ENCODE assay signal across 8 cellular contexts in genomic region chr19:9836021-9836420, GRCh38. TPM values are rescaled to one million over a fixed set of nuclear protein-coding genes. Genes with fewer than 3 reads are reported as not detected.
A peak's percentile ranks its signal among the peaks of the same experiment; 100 is the strongest.
DNase-seq lines count a peak whose midpoint lies in the region; TF ChIP-seq lines count a peak whose summit lies in the region.

No MANE protein-coding gene starts in this region.

- peak overlapping the region; percentile 98 for H3K4me2 ChIP-seq in osteoblast (ENCODE audit: insufficient read depth, low read length)

- H3K27ac ChIP-seq in Peyer's patch (no peak overlapping the region), osteoblast (ENCODE audit: low read depth, low read length) (no peak overlapping the region)

- peaks cover 15% of the 10 kb centered on the region for H4K20me1 ChIP-seq in osteoblast (ENCODE audit: insufficient read depth, low read length)

- TF ChIP-seq CTCF in Peyer's patch (IDR thresholded peaks at IDR 0.05) (no peak), osteoblast (IDR thresholded peaks at IDR 0.05; ENCODE audit: extremely low read depth, low read depth, low read length) (no peak)

- no peak for TF ChIP-seq POLR2A in Peyer's patch (IDR thresholded peaks at IDR 0.05)

- DNase-seq in NCI-H2227 (lab: John Stamatoyannopoulos, UW; ENCODE audit: unreplicated experiment) = peak; percentile 10
- no peak for DNase-seq in NCI-H2227 treated with DMSO at 0.1 percent for 48 hours (lab: John Stamatoyannopoulos, UW)
- DNase-seq in Peyer's patch = no peak
- DNase-seq in epidermal melanocyte (ENCODE audit: insufficient read length, low spot score) = peak; percentile 15
- DNase-seq in osteoblast (ENCODE audit: insufficient read length, low spot score, missing footprints) = no peak
- no peak for DNase-seq in mucosa of gallbladder (ENCODE audit: low spot score)
- no peak for DNase-seq in medulla oblongata (ENCODE audit: extremely low spot score)
- no peak for DNase-seq in NCI-H1105 (lab: John Stamatoyannopoulos, UW)

- H3K36me3 ChIP-seq in Peyer's patch (peaks cover 0 to 29% (median 0%) of the 10 kb centered on the region in 3 donors), osteoblast (ENCODE audit: insufficient read depth, low read length) (peaks cover 21% of the 10 kb centered on the region)

- peaks cover 37% of the 10 kb centered on the region for H3K79me2 ChIP-seq in osteoblast (ENCODE audit: insufficient read depth, low read length)

- peaks cover 0 to 17% (median 7%) of the 10 kb centered on the region in 4 donors for H3K4me1 ChIP-seq in Peyer's patch
- peaks cover 11% of the 10 kb centered on the region for H3K4me1 ChIP-seq in osteoblast (ENCODE audit: insufficient read depth, low read length)

- H2AFZ ChIP-seq in osteoblast (ENCODE audit: low read length) = no peak overlapping the region

- H3K4me3 ChIP-seq in Peyer's patch (peak overlapping the region; percentile 90 to 100 (median 94)), osteoblast (ENCODE audit: insufficient read depth, low read length) (peak overlapping the region; percentile 75)

- no peaks in the 10 kb centered on the region for H3K27me3 ChIP-seq in Peyer's patch
- H3K27me3 ChIP-seq in osteoblast (ENCODE audit: insufficient read depth, low read length) = no peaks in the 10 kb centered on the region

- no peaks in the 10 kb centered on the region for H3K9me3 ChIP-seq in Peyer's patch
- no peaks in the 10 kb centered on the region for H3K9me3 ChIP-seq in osteoblast (ENCODE audit: low read depth, low read length)

RNA-seq across cellular contexts. Expression of gene PIN1, which starts 0.9 kb away (rescaled TPM):
- total RNA-seq in Peyer's patch (10 to 100 TPM; 35.7 to 89.1 (median 61.1) TPM), osteoblast (53.9 and 62.6 TPM in 2 replicates), mucosa of gallbladder (90.8 TPM)

RNA-seq across cellular contexts. Expression of gene UBL5, which starts 8.3 kb away (rescaled TPM):
- 100 to 1,000 TPM; 177 to 258 (median 207) TPM for total RNA-seq in Peyer's patch
- 82.5 and 111 TPM in 2 replicates for total RNA-seq in osteoblast
- total RNA-seq in mucosa of gallbladder = 283 TPM

RNA-seq across cellular contexts. Expression of gene FBXL12, which starts 17.1 kb away (rescaled TPM):
- total RNA-seq in Peyer's patch = 10 to 100 TPM; 39.8 to 87.9 (median 70.8) TPM
- 23.9 and 25.0 TPM in 2 replicates for total RNA-seq in osteoblast
- total RNA-seq in mucosa of gallbladder = 31.9 TPM

Comparison
In these comparisons a context has a peak if more than half of its experiments do, and no peak if none do; other contexts are left out.
1. DNase-seq: peak in NCI-H2227 (single experiment) and epidermal melanocyte (single experiment); none in NCI-H2227 treated with DMSO at 0.1 percent for 48 hours (single experiment), Peyer's patch (0 of 3), osteoblast (single experiment), mucosa of gallbladder (single experiment), medulla oblongata (single experiment) and NCI-H1105 (single experiment).